ENCODE assay signal across 17 cellular contexts in the genomic region with DNA sequence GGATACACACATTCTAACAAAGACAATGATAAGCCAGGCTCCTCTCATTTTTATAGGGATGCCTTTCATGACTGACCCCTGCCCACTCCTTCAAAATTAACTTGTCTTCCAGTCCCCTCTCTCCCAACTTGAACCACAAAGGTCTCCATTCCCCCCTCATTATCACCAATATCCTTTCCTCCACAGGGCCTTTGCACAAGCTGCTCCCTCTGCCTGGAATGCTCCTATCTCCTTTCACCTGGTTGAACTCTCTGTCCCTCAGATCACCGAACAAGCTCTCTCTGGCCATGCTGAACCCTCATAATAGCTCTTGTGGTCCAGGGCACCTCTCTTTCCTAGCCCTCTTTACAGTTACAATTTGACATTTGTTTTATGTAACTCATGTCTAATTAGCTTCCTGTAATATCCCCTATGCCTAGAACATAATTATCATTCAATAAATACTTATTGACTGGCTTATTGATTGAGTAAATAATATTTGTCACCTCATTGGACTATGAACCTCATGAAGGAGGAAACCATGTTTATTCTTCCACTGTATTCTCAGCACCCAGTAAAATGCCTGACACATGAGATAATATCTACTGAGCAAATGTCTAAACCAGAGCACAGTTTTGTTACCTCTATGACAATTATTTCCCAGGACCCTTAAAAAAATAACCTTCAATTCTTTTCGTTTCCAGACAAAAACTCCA.
DNase-seq lines count a peak whose midpoint lies in the region; ATAC-seq, FAIRE-seq and TF ChIP-seq lines count a peak whose summit lies in the region.
"Had no signal": no experiment of that assay in that cellular context is flagged by ENCODE, and none has a peak within 500 bp of the region (broad histone marks: within the 10 kb centered on the region; RNA-seq: fewer than 3 reads in every experiment).

No MANE protein-coding gene starts in this region.

- H3K9me3 ChIP-seq in HEK293 (ENCODE audit: control insufficient read depth, insufficient read depth, low read depth, low read length), result no peaks in the 10 kb centered on the region
- no peaks in the 10 kb centered on the region for H3K9me3 ChIP-seq in K562 (replicated peaks; ENCODE audit: control insufficient read depth, insufficient read depth, low read depth, low read length)
- no peaks in the 10 kb centered on the region for H3K9me3 ChIP-seq in liver (ENCODE audit: control insufficient read depth in 4 of 4, low read length in 3 of 4)
- no peaks in the 10 kb centered on the region for H3K9me3 ChIP-seq in small intestine (ENCODE audit: control insufficient read depth, low read depth)
- H3K9me3 ChIP-seq in prostate gland, result no peaks in the 10 kb centered on the region
- H3K9me3 ChIP-seq: BLaER1 had no signal

- intact Hi-C loops in K562 (cut with micrococcal nuclease) (no loop called here), prostate gland (cut with DNase I) (no loop called here)

- no peak overlapping the region for H3K4me2 ChIP-seq in K562 (ENCODE audit: insufficient read depth, low read length)
- H3K4me2 ChIP-seq: BLaER1, GM23338 had no signal

- H2AFZ ChIP-seq in K562 (ENCODE audit: low read depth, low read length), result no peak overlapping the region
- H2AFZ ChIP-seq: GM23338 had no signal

- H3K4me1 ChIP-seq in HEK293 (ENCODE audit: control insufficient read depth, insufficient read depth, low read length) (no peaks in the 10 kb centered on the region), K562 (replicated peaks in 1 of 2; ENCODE audit: control insufficient read depth in 2 of 2, insufficient read depth in 2 of 2, low read length in 2 of 2) (no peaks in the 10 kb centered on the region), liver (ENCODE audit: control insufficient read depth in 4 of 4, insufficient read depth in 4 of 4, low read length in 3 of 4) (peaks cover 0 to 5% (median 3%) of the 10 kb centered on the region in 4 donors), small intestine (ENCODE audit: control insufficient read depth in 2 of 2, insufficient read depth in 1 of 2, low read depth in 1 of 2, low read length in 1 of 2) (peaks cover 0 to 2% of the 10 kb centered on the region in 2 donors), prostate gland (replicated peaks) (no peaks in the 10 kb centered on the region)
- H3K4me1 ChIP-seq: BLaER1 had no signal

- no peak overlapping the region for H3K27ac ChIP-seq in HEK293 (ENCODE audit: extremely low read depth, low read depth, low read length)
- H3K27ac ChIP-seq in K562 (ENCODE audit: extremely low read depth, low read depth, low read length), result no peak overlapping the region
- H3K27ac ChIP-seq in liver (ENCODE audit: low read depth in 1 of 2, low read length in 2 of 2), result no peak overlapping the region
- H3K27ac ChIP-seq in small intestine (ENCODE audit: low read depth in 1 of 2, low read length in 1 of 2), result no peak overlapping the region
- no peak overlapping the region for H3K27ac ChIP-seq in prostate gland
- H3K27ac ChIP-seq: BLaER1 had no signal

- POLR2A ChIA-PET in HEK293 (lab: Yijun Ruan, JAX), result no interaction called here
- POLR2A ChIA-PET in K562 (lab: Yijun Ruan, JAX), result interaction anchor here (1.7 kb wide), 1 partner anchor 19 kb away, joined by 3 read pairs; no protein-coding TSS in a partner anchor

- FAIRE-seq in K562 (lab: Jason Lieb, UNC) (no peak), small intestine (lab: Jason Lieb, UNC) (no peak)
- FAIRE-seq: A204.1, G401.6, GM12891 had no signal

- CTCF ChIA-PET in HEK293 (lab: Yijun Ruan, JAX), result interaction anchor here (0.6 kb wide), 1 partner anchor 176 kb away, joined by 3 read pairs; no protein-coding TSS in a partner anchor
- CTCF ChIA-PET in K562 (lab: Yijun Ruan, JAX; ENCODE audit: low intra/inter-chr PET ratio), result no interaction called here

- TF ChIP-seq CTCF in HEK293 (tag by site-specific recombination; IDR thresholded peaks at IDR 0.05) (no peak), K562 (IDR thresholded peaks at IDR 0.05 in 2 of 3, conservative IDR thresholded peaks at IDR 0.05 in 1 of 3; ENCODE audit: insufficient read depth in 2 of 3, low read depth in 1 of 3, low read length in 3 of 3) (no peak), liver (IDR thresholded peaks at IDR 0.05; ENCODE audit: low read depth, low read length, missing input control) (no peak), prostate gland (IDR thresholded peaks at IDR 0.05) (no peak)

- H3K9me1 ChIP-seq in K562 (ENCODE audit: control insufficient read depth, insufficient read depth, low read length), result no peaks in the 10 kb centered on the region

- TF ChIP-seq EP300 in K562 (IDR thresholded peaks at IDR 0.05; ENCODE audit: low read length), result no peak

- TF ChIP-seq RAD21 in K562 (CRISPR knock-in tag; conservative IDR thresholded peaks at IDR 0.05 in 1 of 2, IDR thresholded peaks at IDR 0.05 in 1 of 2), result no peak
- peak in 1 of 2 donors; percentile 14 for TF ChIP-seq RAD21 in liver (IDR thresholded peaks at IDR 0.05)

- BruUV-seq in K562 (replicated peaks; lab: Mats Ljungman, UMichigan), result no TSS peak

- no peaks in the 10 kb centered on the region for H4K20me1 ChIP-seq in K562 (replicated peaks; ENCODE audit: control insufficient read depth, insufficient read depth, low read length)
- H4K20me1 ChIP-seq: BLaER1 had no signal

- H3K4me3 ChIP-seq in HEK293 (ENCODE audit: low read depth, low read length) (no peak overlapping the region), K562 (no peak overlapping the region), liver (ENCODE audit: low read depth in 1 of 3, low read length in 3 of 3) (no peak overlapping the region), small intestine (ENCODE audit: low read depth in 1 of 2, low read length in 2 of 2) (no peak overlapping the region), prostate gland (no peak overlapping the region)
- H3K4me3 ChIP-seq: BLaER1, GM23338 had no signal

- H3K79me2 ChIP-seq in K562 (ENCODE audit: control insufficient read depth, insufficient read depth, low read length), result no peaks in the 10 kb centered on the region

- H3K36me3 ChIP-seq in HEK293 (ENCODE audit: control insufficient read depth in 2 of 2, insufficient read depth in 1 of 2, low read length in 2 of 2), result no peaks in the 10 kb centered on the region
- H3K36me3 ChIP-seq in K562 (ENCODE audit: control insufficient read depth, insufficient read depth, low read length), result no peaks in the 10 kb centered on the region
- no peaks in the 10 kb centered on the region for H3K36me3 ChIP-seq in liver (ENCODE audit: control insufficient read depth in 4 of 4, insufficient read depth in 3 of 4, low read depth in 1 of 4, low read length in 3 of 4)
- H3K36me3 ChIP-seq in small intestine (ENCODE audit: control insufficient read depth in 2 of 2, insufficient read depth in 2 of 2, low read length in 2 of 2), result no peaks in the 10 kb centered on the region
- no peaks in the 10 kb centered on the region for H3K36me3 ChIP-seq in prostate gland
- H3K36me3 ChIP-seq: BLaER1 had no signal

- no peak for DNase-seq in K562 (ENCODE audit: extremely low read depth in 1 of 4, low spot score in 3 of 4)
- peak; percentile 69 for DNase-seq in small intestine
- DNase-seq in prostate gland (ENCODE audit: low spot score), result no peak
- no peak for DNase-seq in H4 (ENCODE audit: low spot score)
- DNase-seq: CD8-positive, alpha-beta memory T cell; DMS 273 treated with DMSO at 0.1 percent for 48 hours; DMS79 treated with DMSO at 0.1 percent for 48 hours; EL; H9 had no signal

- in situ Hi-C loops in K562 (cut with MboI), result no loop called here

- no peak overlapping the region for H3K9ac ChIP-seq in K562 (ENCODE audit: insufficient read depth in 1 of 2, low read depth in 2 of 2, low read length in 2 of 2)
- H3K9ac ChIP-seq in liver (ENCODE audit: low read depth in 1 of 2, low read length in 2 of 2), result no peak overlapping the region
- H3K9ac ChIP-seq: BLaER1 had no signal

- ATAC-seq in K562 (no peak), GM21529 (IDR thresholded peaks at IDR 0.05; ENCODE audit: unreplicated experiment) (no peak)
- ATAC-seq: GM23338 had no signal

- 0% methylated on average over 2 of the region's 2 CpGs for WGBS in K562 (ENCODE audit: insufficient coverage, low coverage, missing lambda C conversion rate)
- WGBS in liver, result 43% methylated on average over 2 of the region's 2 CpGs
- 38 to 69% (median 52%) methylated on average over 2 of the region's 2 CpGs for WGBS in small intestine, 3 donors
- 73% methylated on average over 2 of the region's 2 CpGs for WGBS in prostate gland

- TF ChIP-seq POLR2A in K562 (conservative IDR thresholded peaks at IDR 0.05), result no peak
- TF ChIP-seq POLR2A in prostate gland (IDR thresholded peaks at IDR 0.05), result no peak

- H3K27me3 ChIP-seq in K562 (ENCODE audit: control insufficient read depth in 2 of 2, insufficient read depth in 2 of 2, low read length in 2 of 2), result no peaks in the 10 kb centered on the region
- no peaks in the 10 kb centered on the region for H3K27me3 ChIP-seq in liver (ENCODE audit: control insufficient read depth in 4 of 4, insufficient read depth in 4 of 4, low read length in 3 of 4)
- H3K27me3 ChIP-seq in small intestine (ENCODE audit: control insufficient read depth in 2 of 2, insufficient read depth in 2 of 2, low read length in 2 of 2), result no peaks in the 10 kb centered on the region
- H3K27me3 ChIP-seq in prostate gland (replicated peaks; ENCODE audit: insufficient read depth), result no peaks in the 10 kb centered on the region
- H3K27me3 ChIP-seq: BLaER1 had no signal

TF ChIP-seq in HEK293, 187 proteins besides CTCF, POLR2A, EP300 and RAD21:
- TF ChIP-seq GLI2 (tag by site-specific recombination; IDR thresholded peaks at IDR 0.05; ENCODE audit: borderline replicate concordance, low read depth) (no peak), ZNF623 (tag by site-specific recombination; IDR thresholded peaks at IDR 0.05) (peak; percentile 63)

TF ChIP-seq in K562, 482 proteins besides CTCF, POLR2A, EP300 and RAD21 (continues in another document):
- TF ChIP-seq PCBP1 (IDR thresholded peaks at IDR 0.05; ENCODE audit: low read depth, low read length, poor library complexity, severe bottlenecking) (no peak), RBM25 (IDR thresholded peaks at IDR 0.05; ENCODE audit: low read depth, low read length, severe bottlenecking) (peak; percentile 59)

TF ChIP-seq in liver, 16 proteins besides CTCF, POLR2A, EP300 and RAD21 (continues in another document):
- peak; percentile 93 for TF ChIP-seq FOXA2 (IDR thresholded peaks at IDR 0.05)
- no peak for TF ChIP-seq GABPA (IDR thresholded peaks at IDR 0.05 in 1 of 2, conservative IDR thresholded peaks at IDR 0.05 in 1 of 2)
